4 cellular contexts compared by ENCODE assay signal in the genomic region with DNA sequence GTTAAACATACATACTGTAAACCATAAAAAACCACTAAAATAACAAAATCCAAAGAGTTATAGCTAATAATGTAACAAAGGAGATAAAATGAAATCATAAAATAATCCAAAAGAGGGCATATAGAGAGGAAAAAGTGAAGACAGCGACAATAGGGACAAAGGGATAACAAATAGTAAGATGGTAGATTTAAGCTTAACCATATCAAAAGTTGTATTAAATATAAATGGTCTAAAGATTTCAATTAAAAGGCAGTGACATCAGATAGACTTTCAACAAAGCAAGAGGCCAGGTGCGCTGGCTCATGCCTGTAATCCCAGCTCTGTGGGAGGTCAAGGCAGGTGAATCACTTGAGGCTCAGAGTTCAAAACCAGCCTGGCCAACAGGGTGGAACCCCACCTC.
A peak's percentile ranks its signal among the peaks of the same experiment; 100 is the strongest.
TF ChIP-seq lines count a peak whose summit lies in the region.

No MANE protein-coding gene starts in this region.

TF ChIP-seq in A549, 52 proteins besides CTCF, POLR2A, EP300 and RAD21:
- TF ChIP-seq HDAC2 (IDR thresholded peaks at IDR 0.05) (0 out of 2 replicates have a peak, but pooled peaks have one; percentile 15), EHMT2 (IDR thresholded peaks at IDR 0.05; ENCODE audit: low read depth) (no peak), KDM1A (IDR thresholded peaks at IDR 0.05; ENCODE audit: low read depth) (peak; percentile 69; the same call in 1 of the 2 replicates)

TF ChIP-seq in HEK293, 187 proteins besides CTCF, POLR2A, EP300 and RAD21:
- TF ChIP-seq ZSCAN23 (tag by site-specific recombination; IDR thresholded peaks at IDR 0.05) (no peak), SETDB1 (IDR thresholded peaks at IDR 0.05; ENCODE audit: insufficient read length, low read length) (peak; percentile 83), ZSCAN30 (tag by site-specific recombination; IDR thresholded peaks at IDR 0.05) (no peak)

TF ChIP-seq in WTC11, 78 proteins besides CTCF, POLR2A, EP300 and RAD21:
- TF ChIP-seq, protein P1, sequence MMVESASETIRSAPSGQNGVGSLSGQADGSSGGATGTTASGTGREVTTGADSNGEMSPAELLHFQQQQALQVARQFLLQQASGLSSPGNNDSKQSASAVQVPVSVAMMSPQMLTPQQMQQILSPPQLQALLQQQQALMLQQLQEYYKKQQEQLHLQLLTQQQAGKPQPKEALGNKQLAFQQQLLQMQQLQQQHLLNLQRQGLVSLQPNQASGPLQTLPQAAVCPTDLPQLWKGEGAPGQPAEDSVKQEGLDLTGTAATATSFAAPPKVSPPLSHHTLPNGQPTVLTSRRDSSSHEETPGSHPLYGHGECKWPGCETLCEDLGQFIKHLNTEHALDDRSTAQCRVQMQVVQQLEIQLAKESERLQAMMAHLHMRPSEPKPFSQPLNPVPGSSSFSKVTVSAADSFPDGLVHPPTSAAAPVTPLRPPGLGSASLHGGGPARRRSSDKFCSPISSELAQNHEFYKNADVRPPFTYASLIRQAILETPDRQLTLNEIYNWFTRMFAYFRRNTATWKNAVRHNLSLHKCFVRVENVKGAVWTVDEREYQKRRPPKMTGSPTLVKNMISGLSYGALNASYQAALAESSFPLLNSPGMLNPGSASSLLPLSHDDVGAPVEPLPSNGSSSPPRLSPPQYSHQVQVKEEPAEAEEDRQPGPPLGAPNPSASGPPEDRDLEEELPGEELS (CRISPR knock-in tag; IDR thresholded peaks at IDR 0.05), result no peak
- TF ChIP-seq SMAD4 (CRISPR knock-in tag; IDR thresholded peaks at IDR 0.05) (no peak), GTF2I (CRISPR knock-in tag; conservative IDR thresholded peaks at IDR 0.05) (0 out of 2 replicates have a peak, but pooled peaks have one; percentile 38)
- TF ChIP-seq, protein P2, sequence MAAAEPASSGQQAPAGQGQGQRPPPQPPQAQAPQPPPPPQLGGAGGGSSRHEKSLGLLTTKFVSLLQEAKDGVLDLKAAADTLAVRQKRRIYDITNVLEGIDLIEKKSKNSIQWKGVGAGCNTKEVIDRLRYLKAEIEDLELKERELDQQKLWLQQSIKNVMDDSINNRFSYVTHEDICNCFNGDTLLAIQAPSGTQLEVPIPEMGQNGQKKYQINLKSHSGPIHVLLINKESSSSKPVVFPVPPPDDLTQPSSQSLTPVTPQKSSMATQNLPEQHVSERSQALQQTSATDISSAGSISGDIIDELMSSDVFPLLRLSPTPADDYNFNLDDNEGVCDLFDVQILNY (CRISPR knock-in tag; IDR thresholded peaks at IDR 0.05), result no peak

TF ChIP-seq in K562, 482 proteins besides CTCF, POLR2A, EP300 and RAD21 (continues in another document):
- TF ChIP-seq ZNF175 (CRISPR knock-in tag; IDR thresholded peaks at IDR 0.05; ENCODE audit: low read depth) (no peak), ILF3 (IDR thresholded peaks at IDR 0.05; ENCODE audit: borderline replicate concordance) (no peak), BHLHE40 (IDR thresholded peaks at IDR 0.05; ENCODE audit: low read length) (no peak), GABPB1 (CRISPR knock-in tag; IDR thresholded peaks at IDR 0.05) (no peak), ZNF780A (CRISPR knock-in tag; IDR thresholded peaks at IDR 0.05) (no peak), CBX3 (IDR thresholded peaks at IDR 0.05; ENCODE audit: borderline replicate concordance in 1 of 2, low read length in 2 of 2) (peak in 1 of 2 experiments; percentile 63; a peak in 1 of 3 replicates), ZNF785 (CRISPR knock-in tag; IDR thresholded peaks at IDR 0.05) (no peak), ASH1L (IDR thresholded peaks at IDR 0.05; ENCODE audit: borderline replicate concordance, low read depth, partially characterized antibody) (no peak), NFRKB (IDR thresholded peaks at IDR 0.05; ENCODE audit: low read depth) (no peak), GATA2 (CRISPR knock-in tag; IDR thresholded peaks at IDR 0.05) (no peak), COPS2 (conservative IDR thresholded peaks at IDR 0.05) (no peak), MYC (IDR thresholded peaks at IDR 0.05; ENCODE audit: low read depth, low read length) (no peak), MYC (CRISPR knock-in tag; IDR thresholded peaks at IDR 0.05; ENCODE audit: borderline replicate concordance, low read depth) (no peak), ZSCAN29 (IDR thresholded peaks at IDR 0.05) (no peak), TARDBP (IDR thresholded peaks at IDR 0.05) (no peak), ETS2 (tag; IDR thresholded peaks at IDR 0.05; ENCODE audit: borderline replicate concordance, poor library complexity, severe bottlenecking) (no peak), POLR3A (IDR thresholded peaks at IDR 0.05; ENCODE audit: borderline replicate concordance, extremely low read depth, insufficient read depth, insufficient read length) (no peak), SOX6 (IDR thresholded peaks at IDR 0.05) (no peak), ZNF79 (CRISPR knock-in tag; IDR thresholded peaks at IDR 0.05; ENCODE audit: low read depth) (no peak), HDGF (IDR thresholded peaks at IDR 0.05) (no peak), SREBF2 (CRISPR knock-in tag; IDR thresholded peaks at IDR 0.05) (no peak), KLF13 (tag; IDR thresholded peaks at IDR 0.05; ENCODE audit: borderline replicate concordance, low read depth) (no peak), KDM4B (IDR thresholded peaks at IDR 0.05; ENCODE audit: borderline replicate concordance in 2 of 2, low read depth in 1 of 2) (no peak), FUS (optimal IDR thresholded peaks at IDR 0.05; ENCODE audit: low read depth, low read length) (no peak), JUND (IDR thresholded peaks at IDR 0.05; ENCODE audit: borderline replicate concordance, low read depth, low read length) (no peak), JUND (tag; IDR thresholded peaks at IDR 0.05; ENCODE audit: borderline replicate concordance, low read depth, low read length) (no peak), PHB2 (IDR thresholded peaks at IDR 0.05; ENCODE audit: low read depth) (no peak), TRIM24 (IDR thresholded peaks at IDR 0.05) (peak in 1 of 2 experiments; percentile 61; a peak in 2 of 4 replicates), FIP1L1 (IDR thresholded peaks at IDR 0.05; ENCODE audit: low read depth, low read length, poor library complexity, severe bottlenecking) (no peak), ZNF174 (CRISPR knock-in tag; IDR thresholded peaks at IDR 0.05) (no peak), ZNF354B (CRISPR knock-in tag; IDR thresholded peaks at IDR 0.05) (peak; percentile 98), KLF16 (IDR thresholded peaks at IDR 0.05) (no peak), TRIM28 (IDR thresholded peaks at IDR 0.05) (peak; percentile 85), NR3C1 (CRISPR knock-in tag; IDR thresholded peaks at IDR 0.05) (no peak), EHMT2 (IDR thresholded peaks at IDR 0.05) (no peak), CBFA2T3 (IDR thresholded peaks at IDR 0.05) (no peak)
- TF ChIP-seq, protein P3, sequence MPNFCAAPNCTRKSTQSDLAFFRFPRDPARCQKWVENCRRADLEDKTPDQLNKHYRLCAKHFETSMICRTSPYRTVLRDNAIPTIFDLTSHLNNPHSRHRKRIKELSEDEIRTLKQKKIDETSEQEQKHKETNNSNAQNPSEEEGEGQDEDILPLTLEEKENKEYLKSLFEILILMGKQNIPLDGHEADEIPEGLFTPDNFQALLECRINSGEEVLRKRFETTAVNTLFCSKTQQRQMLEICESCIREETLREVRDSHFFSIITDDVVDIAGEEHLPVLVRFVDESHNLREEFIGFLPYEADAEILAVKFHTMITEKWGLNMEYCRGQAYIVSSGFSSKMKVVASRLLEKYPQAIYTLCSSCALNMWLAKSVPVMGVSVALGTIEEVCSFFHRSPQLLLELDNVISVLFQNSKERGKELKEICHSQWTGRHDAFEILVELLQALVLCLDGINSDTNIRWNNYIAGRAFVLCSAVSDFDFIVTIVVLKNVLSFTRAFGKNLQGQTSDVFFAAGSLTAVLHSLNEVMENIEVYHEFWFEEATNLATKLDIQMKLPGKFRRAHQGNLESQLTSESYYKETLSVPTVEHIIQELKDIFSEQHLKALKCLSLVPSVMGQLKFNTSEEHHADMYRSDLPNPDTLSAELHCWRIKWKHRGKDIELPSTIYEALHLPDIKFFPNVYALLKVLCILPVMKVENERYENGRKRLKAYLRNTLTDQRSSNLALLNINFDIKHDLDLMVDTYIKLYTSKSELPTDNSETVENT (CRISPR knock-in tag; IDR thresholded peaks at IDR 0.05), result no peak
- TF ChIP-seq, protein P4, sequence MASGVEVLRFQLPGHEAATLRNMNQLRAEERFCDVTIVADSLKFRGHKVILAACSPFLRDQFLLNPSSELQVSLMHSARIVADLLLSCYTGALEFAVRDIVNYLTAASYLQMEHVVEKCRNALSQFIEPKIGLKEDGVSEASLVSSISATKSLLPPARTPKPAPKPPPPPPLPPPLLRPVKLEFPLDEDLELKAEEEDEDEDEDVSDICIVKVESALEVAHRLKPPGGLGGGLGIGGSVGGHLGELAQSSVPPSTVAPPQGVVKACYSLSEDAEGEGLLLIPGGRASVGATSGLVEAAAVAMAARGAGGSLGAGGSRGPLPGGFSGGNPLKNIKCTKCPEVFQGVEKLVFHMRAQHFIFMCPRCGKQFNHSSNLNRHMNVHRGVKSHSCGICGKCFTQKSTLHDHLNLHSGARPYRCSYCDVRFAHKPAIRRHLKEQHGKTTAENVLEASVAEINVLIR (CRISPR knock-in tag; IDR thresholded peaks at IDR 0.05), result no peak
- TF ChIP-seq, protein P5, sequence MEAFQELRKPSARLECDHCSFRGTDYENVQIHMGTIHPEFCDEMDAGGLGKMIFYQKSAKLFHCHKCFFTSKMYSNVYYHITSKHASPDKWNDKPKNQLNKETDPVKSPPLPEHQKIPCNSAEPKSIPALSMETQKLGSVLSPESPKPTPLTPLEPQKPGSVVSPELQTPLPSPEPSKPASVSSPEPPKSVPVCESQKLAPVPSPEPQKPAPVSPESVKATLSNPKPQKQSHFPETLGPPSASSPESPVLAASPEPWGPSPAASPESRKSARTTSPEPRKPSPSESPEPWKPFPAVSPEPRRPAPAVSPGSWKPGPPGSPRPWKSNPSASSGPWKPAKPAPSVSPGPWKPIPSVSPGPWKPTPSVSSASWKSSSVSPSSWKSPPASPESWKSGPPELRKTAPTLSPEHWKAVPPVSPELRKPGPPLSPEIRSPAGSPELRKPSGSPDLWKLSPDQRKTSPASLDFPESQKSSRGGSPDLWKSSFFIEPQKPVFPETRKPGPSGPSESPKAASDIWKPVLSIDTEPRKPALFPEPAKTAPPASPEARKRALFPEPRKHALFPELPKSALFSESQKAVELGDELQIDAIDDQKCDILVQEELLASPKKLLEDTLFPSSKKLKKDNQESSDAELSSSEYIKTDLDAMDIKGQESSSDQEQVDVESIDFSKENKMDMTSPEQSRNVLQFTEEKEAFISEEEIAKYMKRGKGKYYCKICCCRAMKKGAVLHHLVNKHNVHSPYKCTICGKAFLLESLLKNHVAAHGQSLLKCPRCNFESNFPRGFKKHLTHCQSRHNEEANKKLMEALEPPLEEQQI (IDR thresholded peaks at IDR 0.05), result no peak
- TF ChIP-seq, protein P6, sequence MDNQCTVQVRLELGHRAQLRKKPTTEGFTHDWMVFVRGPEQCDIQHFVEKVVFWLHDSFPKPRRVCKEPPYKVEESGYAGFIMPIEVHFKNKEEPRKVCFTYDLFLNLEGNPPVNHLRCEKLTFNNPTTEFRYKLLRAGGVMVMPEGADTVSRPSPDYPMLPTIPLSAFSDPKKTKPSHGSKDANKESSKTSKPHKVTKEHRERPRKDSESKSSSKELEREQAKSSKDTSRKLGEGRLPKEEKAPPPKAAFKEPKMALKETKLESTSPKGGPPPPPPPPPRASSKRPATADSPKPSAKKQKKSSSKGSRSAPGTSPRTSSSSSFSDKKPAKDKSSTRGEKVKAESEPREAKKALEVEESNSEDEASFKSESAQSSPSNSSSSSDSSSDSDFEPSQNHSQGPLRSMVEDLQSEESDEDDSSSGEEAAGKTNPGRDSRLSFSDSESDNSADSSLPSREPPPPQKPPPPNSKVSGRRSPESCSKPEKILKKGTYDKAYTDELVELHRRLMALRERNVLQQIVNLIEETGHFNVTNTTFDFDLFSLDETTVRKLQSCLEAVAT (IDR thresholded peaks at IDR 0.05), result no peak
- TF ChIP-seq, protein P7, sequence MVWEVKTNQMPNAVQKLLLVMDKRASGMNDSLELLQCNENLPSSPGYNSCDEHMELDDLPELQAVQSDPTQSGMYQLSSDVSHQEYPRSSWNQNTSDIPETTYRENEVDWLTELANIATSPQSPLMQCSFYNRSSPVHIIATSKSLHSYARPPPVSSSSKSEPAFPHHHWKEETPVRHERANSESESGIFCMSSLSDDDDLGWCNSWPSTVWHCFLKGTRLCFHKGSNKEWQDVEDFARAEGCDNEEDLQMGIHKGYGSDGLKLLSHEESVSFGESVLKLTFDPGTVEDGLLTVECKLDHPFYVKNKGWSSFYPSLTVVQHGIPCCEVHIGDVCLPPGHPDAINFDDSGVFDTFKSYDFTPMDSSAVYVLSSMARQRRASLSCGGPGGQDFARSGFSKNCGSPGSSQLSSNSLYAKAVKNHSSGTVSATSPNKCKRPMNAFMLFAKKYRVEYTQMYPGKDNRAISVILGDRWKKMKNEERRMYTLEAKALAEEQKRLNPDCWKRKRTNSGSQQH (CRISPR knock-in tag; IDR thresholded peaks at IDR 0.05), result no peak
- TF ChIP-seq, protein P8, sequence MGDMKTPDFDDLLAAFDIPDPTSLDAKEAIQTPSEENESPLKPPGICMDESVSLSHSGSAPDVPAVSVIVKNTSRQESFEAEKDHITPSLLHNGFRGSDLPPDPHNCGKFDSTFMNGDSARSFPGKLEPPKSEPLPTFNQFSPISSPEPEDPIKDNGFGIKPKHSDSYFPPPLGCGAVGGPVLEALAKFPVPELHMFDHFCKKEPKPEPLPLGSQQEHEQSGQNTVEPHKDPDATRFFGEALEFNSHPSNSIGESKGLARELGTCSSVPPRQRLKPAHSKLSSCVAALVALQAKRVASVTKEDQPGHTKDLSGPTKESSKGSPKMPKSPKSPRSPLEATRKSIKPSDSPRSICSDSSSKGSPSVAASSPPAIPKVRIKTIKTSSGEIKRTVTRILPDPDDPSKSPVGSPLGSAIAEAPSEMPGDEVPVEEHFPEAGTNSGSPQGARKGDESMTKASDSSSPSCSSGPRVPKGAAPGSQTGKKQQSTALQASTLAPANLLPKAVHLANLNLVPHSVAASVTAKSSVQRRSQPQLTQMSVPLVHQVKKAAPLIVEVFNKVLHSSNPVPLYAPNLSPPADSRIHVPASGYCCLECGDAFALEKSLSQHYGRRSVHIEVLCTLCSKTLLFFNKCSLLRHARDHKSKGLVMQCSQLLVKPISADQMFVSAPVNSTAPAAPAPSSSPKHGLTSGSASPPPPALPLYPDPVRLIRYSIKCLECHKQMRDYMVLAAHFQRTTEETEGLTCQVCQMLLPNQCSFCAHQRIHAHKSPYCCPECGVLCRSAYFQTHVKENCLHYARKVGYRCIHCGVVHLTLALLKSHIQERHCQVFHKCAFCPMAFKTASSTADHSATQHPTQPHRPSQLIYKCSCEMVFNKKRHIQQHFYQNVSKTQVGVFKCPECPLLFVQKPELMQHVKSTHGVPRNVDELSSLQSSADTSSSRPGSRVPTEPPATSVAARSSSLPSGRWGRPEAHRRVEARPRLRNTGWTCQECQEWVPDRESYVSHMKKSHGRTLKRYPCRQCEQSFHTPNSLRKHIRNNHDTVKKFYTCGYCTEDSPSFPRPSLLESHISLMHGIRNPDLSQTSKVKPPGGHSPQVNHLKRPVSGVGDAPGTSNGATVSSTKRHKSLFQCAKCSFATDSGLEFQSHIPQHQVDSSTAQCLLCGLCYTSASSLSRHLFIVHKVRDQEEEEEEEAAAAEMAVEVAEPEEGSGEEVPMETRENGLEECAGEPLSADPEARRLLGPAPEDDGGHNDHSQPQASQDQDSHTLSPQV (IDR thresholded peaks at IDR 0.05), result no peak
- TF ChIP-seq, protein P9, sequence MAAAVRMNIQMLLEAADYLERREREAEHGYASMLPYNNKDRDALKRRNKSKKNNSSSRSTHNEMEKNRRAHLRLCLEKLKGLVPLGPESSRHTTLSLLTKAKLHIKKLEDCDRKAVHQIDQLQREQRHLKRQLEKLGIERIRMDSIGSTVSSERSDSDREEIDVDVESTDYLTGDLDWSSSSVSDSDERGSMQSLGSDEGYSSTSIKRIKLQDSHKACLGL (CRISPR knock-in tag; IDR thresholded peaks at IDR 0.05; ENCODE audit: borderline replicate concordance, poor library complexity, severe bottlenecking), result no peak
